Comparison of ENCODE assay signal across 8 cellular contexts in the genomic region with DNA sequence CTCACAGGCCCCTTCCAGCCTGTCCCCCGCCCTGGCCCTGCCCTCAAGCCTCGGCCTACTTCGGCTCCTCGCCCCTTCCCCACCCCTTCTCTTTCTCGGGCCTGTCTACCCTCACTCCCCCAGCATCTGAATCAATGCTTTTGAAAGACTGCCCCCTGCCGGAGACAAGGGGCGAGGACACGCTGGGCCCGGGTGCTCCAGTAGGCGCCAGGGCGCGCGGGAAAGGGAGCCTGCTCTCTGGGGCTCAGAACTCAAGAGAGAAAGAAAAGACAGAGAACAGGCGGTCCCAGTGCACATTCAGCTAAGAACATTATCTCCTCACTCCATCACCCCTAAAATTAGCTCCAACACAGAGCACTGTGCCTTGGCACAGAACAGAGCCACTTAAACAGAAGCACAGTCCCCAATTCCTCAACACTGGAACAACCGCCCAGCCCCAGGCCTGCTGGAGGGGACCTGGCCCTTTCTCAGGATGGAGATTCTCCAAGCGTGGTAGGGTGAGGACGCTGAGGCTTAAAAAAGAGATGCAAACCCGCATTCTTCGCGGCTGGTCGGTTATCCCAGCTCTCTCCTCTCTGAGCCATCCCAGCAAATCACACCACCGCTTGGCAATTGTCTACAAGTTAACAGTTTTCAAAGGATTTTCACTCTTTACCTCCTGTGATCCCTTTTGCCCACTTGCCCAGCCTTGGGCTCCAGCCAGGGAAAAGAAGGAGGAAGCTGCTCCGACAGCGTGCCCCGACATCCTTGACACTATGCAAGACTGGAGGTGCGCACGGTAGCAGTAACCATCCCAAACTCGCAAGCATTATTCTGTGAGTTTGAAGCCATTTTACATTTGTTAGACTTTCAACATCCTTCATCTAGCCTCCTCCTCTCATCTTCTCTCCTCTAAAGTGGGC. TPM values are rescaled to one million over a fixed set of nuclear protein-coding genes. Genes with fewer than 3 reads are reported as not detected.
A peak's percentile ranks its signal among the peaks of the same experiment; 100 is the strongest.
DNase-seq lines count a peak whose midpoint lies in the region; ATAC-seq and TF ChIP-seq lines count a peak whose summit lies in the region.

No MANE protein-coding gene starts in this region.

- peak; percentile 88 for DNase-seq in BE2C
- peak; percentile 44 for DNase-seq in NCI-H2171 treated with DMSO at 0.1 percent for 48 hours (lab: John Stamatoyannopoulos, UW)
- peak; percentile 75 for DNase-seq in activated CD4-positive, CD25-positive, alpha-beta regulatory T cell treated with anti-CD3 and anti-CD28 coated beads, Interleukin-2, amount 50 U/mL, for 16 hours (ENCODE audit: low read depth, low spot score)
- peak in 59 of 61 donors; percentile 3 to 83 (median 61) for DNase-seq in caudate nucleus (lab: John Stamatoyannopoulos, UW)
- DNase-seq in islet precursor cell = peak; percentile 91
- peak; percentile 72 to 88 (median 75) for DNase-seq in stimulated activated CD4-positive, alpha-beta T cell treated with anti-CD3 and anti-CD28 coated beads, Interleukin-12 subunit alpha, Interleukin-12 subunit beta, amount 100 ng/mL, for 48 hours (ENCODE audit: low read depth in 2 of 3, low spot score in 1 of 3)

- peak; percentile 86 for TF ChIP-seq CTCF in BE2C (IDR thresholded peaks at IDR 0.05; ENCODE audit: low read depth, low read length)

- ATAC-seq in GM21529 (IDR thresholded peaks at IDR 0.05; ENCODE audit: unreplicated experiment) = peak; percentile 46
- no peak for ATAC-seq in HG03025 (IDR thresholded peaks at IDR 0.05; ENCODE audit: low FRiP score, unreplicated experiment)

- H3K27me3 ChIP-seq in BE2C = peaks cover 3% of the 10 kb centered on the region; the same call in 1 of the 2 replicates

- H3K9me3 ChIP-seq in BE2C = peaks cover 6% of the 10 kb centered on the region; the same call in 1 of the 2 replicates

- H3K4me1 ChIP-seq in BE2C = peaks cover 23% of the 10 kb centered on the region

- peak overlapping the region; percentile 93 for H3K4me3 ChIP-seq in BE2C (ENCODE audit: low read depth, low read length)

- H3K27ac ChIP-seq in caudate nucleus (ENCODE audit: low read depth, low read length) = no peak overlapping the region

- peaks cover 37% of the 10 kb centered on the region for H3K36me3 ChIP-seq in BE2C

RNA-seq across cellular contexts. Expression of a gene that starts 2.1 kb away (rescaled TPM):
- polyA plus RNA-seq in BE2C (2012; ENCODE audit: insufficient read depth, insufficient read length, low read depth) = 42.9 TPM

RNA-seq across cellular contexts. Expression of a gene that starts 14.0 kb away (rescaled TPM):
- polyA plus RNA-seq in BE2C (2012; ENCODE audit: insufficient read depth, insufficient read length, low read depth) = 341 TPM

RNA-seq across cellular contexts. Expression of a gene that starts 18.4 kb away (rescaled TPM):
- 1,024 TPM for polyA plus RNA-seq in BE2C (2012; ENCODE audit: insufficient read depth, insufficient read length, low read depth)

RNA-seq across cellular contexts. Expression of a gene that starts 28.3 kb away (rescaled TPM):
- not detected for polyA plus RNA-seq in BE2C (2012; ENCODE audit: insufficient read depth, insufficient read length, low read depth)

RNA-seq across cellular contexts. Expression of a gene that starts 35.7 kb away (rescaled TPM):
- 61.3 TPM for polyA plus RNA-seq in BE2C (2012; ENCODE audit: insufficient read depth, insufficient read length, low read depth)
